8 cellular contexts compared by ENCODE assay signal in genomic region chr21:38733973-38734546, GRCh38.
A peak's percentile ranks its signal among the peaks of the same experiment; 100 is the strongest.
DNase-seq lines count a peak whose midpoint lies in the region; ATAC-seq and TF ChIP-seq lines count a peak whose summit lies in the region.

No MANE protein-coding gene starts in this region.

- no peaks in the 10 kb centered on the region for H3K36me3 ChIP-seq in spleen

- no peak for TF ChIP-seq POLR2A in spleen (IDR thresholded peaks at IDR 0.05)

- ATAC-seq in GM18520 (IDR thresholded peaks at IDR 0.05; ENCODE audit: unreplicated experiment), result no peak

- DNase-seq in SIG-M5 treated with dmso at 0.1 percent for 504 hours (lab: John Stamatoyannopoulos, UW; ENCODE audit: unreplicated experiment) (peak; percentile 24), SIG-M5 (lab: John Stamatoyannopoulos, UW) (no peak), NCI-H2227 (lab: John Stamatoyannopoulos, UW; ENCODE audit: unreplicated experiment) (peak; percentile 83), islet precursor cell (peak; percentile 90), spleen (peak; percentile 94)
- DNase-seq in activated CD4-positive, CD25-positive, alpha-beta regulatory T cell treated with anti-CD3 and anti-CD28 coated beads, Interleukin-2, amount 50 U/mL, for 72 hours, result peak; percentile 89
- DNase-seq in central memory CD4-positive, alpha-beta T cell, result peak; percentile 43

- H3K27ac ChIP-seq in spleen, result peak overlapping the region; percentile 45 to 88 (median 80)

- H3K4me3 ChIP-seq in spleen, result peak overlapping the region in 7 of 8 donors; percentile 25 to 59 (median 28)

- intact Hi-C loops in spleen (cut with DNase I; ENCODE audit: low total_unique reads), result loop anchor here (2.0 kb wide), 1 partner anchor 403 kb away; no protein-coding TSS in a partner anchor

- peaks cover 0 to 19% (median 0%) of the 10 kb centered on the region in 7 donors for H3K27me3 ChIP-seq in spleen (replicated peaks in 1 of 7)

- peak; percentile 85 to 97 (median 94) for TF ChIP-seq CTCF in spleen (IDR thresholded peaks at IDR 0.05 in 8 of 11, conservative IDR thresholded peaks at IDR 0.05 in 3 of 11)

- H3K4me1 ChIP-seq in spleen, result peaks cover 3 to 27% (median 18%) of the 10 kb centered on the region in 6 donors

- H3K9me3 ChIP-seq in spleen, result peaks cover 0 to 4% (median 0%) of the 10 kb centered on the region in 8 donors

- WGBS in spleen, 5 donors, result 1 to 2% (median 1%) methylated on average over 30 of the region's 30 CpGs
